20 cellular contexts compared by ENCODE assay signal in genomic region chr12:90207799-90208198, GRCh38.
"Had no signal": no experiment of that assay in that cellular context is flagged by ENCODE, and none has a peak within 500 bp of the region (broad histone marks: within the 10 kb centered on the region; RNA-seq: fewer than 3 reads in every experiment).

No MANE protein-coding gene starts in this region.

- H3K4me1 ChIP-seq: colonic mucosa, heart left ventricle, parathyroid adenoma, psoas muscle, sigmoid colon, tibial artery, upper lobe of left lung, uterus had no signal

- H3K27ac Mint-ChIP-seq: mesothelial cell of epicardium; nephron progenitor cell; stimulated activated naive CD8-positive, alpha-beta T cell treated with anti-CD3 and anti-CD28 coated beads, Interleukin-15, Interleukin-2, amounts not matched to agents 100 ng/mL and 50 ng/mL, for 24 hours had no signal

- H3K4me1 Mint-ChIP-seq: nephron progenitor cell had no signal

- ATAC-seq: heart left ventricle, left lobe of liver had no signal

- H2AFZ ChIP-seq: parathyroid adenoma had no signal

- H3K27ac ChIP-seq: colonic mucosa, heart left ventricle, parathyroid adenoma, psoas muscle, sigmoid colon, tibial artery, upper lobe of left lung, uterus had no signal

- H3K36me3 ChIP-seq: colonic mucosa, heart left ventricle, sigmoid colon, tibial artery, upper lobe of left lung, uterus had no signal

- H3K79me2 ChIP-seq: parathyroid adenoma had no signal

- H3K4me3 Mint-ChIP-seq: mesothelial cell of epicardium; nephron progenitor cell; stimulated activated naive CD8-positive, alpha-beta T cell treated with anti-CD3 and anti-CD28 coated beads, Interleukin-15, Interleukin-2, amounts not matched to agents 100 ng/mL and 50 ng/mL, for 24 hours had no signal

- H3K9me3 ChIP-seq: colonic mucosa, tibial artery, uterus had no signal

- H3K4me3 ChIP-seq: colonic mucosa, heart left ventricle, psoas muscle, sigmoid colon, tibial artery, upper lobe of left lung, uterus had no signal

- DNase-seq: colonic mucosa; dermis blood vessel endothelial cell; foreskin melanocyte; heart left ventricle; hippocampal formation; kidney glomerular epithelial cell; mammary epithelial cell; nephron progenitor cell; psoas muscle; sigmoid colon; small intestine; stimulated activated CD4-positive, alpha-beta T cell treated with anti-CD3 and anti-CD28 coated beads, Interleukin-12 subunit alpha, Interleukin-12 subunit beta, amount 100 ng/mL, for 4 hours; stimulated activated CD4-positive, alpha-beta T cell treated with anti-CD3 and anti-CD28 coated beads, Interleukin-2, amount 100 ng/mL, for 48 hours; tibial artery; upper lobe of left lung; uterus had no signal
